In genomic region chr17:46053911-46054534, GRCh38 we compare ENCODE assay signal across 21 cellular contexts. TPM values are rescaled to one million over a fixed set of nuclear protein-coding genes. Genes with fewer than 3 reads are reported as not detected.
DNase-seq lines count a peak whose midpoint lies in the region; ATAC-seq and TF ChIP-seq lines count a peak whose summit lies in the region.
"Had no signal": no experiment of that assay in that cellular context is flagged by ENCODE, and none has a peak within 500 bp of the region (broad histone marks: within the 10 kb centered on the region; RNA-seq: fewer than 3 reads in every experiment).

No MANE protein-coding gene starts in this region.

- intact Hi-C loops in left colon (cut with DNase I, micrococcal nuclease) = no loop called here

- H3K9me3 ChIP-seq in T-helper 17 cell (ENCODE audit: control insufficient read depth, low read length, poor library complexity, severe bottlenecking) (no peaks in the 10 kb centered on the region), endodermal cell (ENCODE audit: control insufficient read depth, low read length) (no peaks in the 10 kb centered on the region)
- H3K9me3 ChIP-seq: adrenal gland, suprapubic skin had no signal

- no peaks in the 10 kb centered on the region for H3K27me3 Mint-ChIP-seq in activated naive CD4-positive, alpha-beta T cell treated with anti-CD3 and anti-CD28 coated beads, Interleukin-2, amount 50 U/mL, for 24 hours
- H3K27me3 Mint-ChIP-seq in activated naive CD4-positive, alpha-beta T cell treated with anti-CD3 and anti-CD28 coated beads, Interleukin-2, amount 10 ng/mL, durations not matched to agents 7 days and 5 days = no peaks in the 10 kb centered on the region
- no peaks in the 10 kb centered on the region for H3K27me3 Mint-ChIP-seq in T-helper 17 cell
- H3K27me3 Mint-ChIP-seq in endodermal cell (ENCODE audit: insufficient read depth) = no peaks in the 10 kb centered on the region
- H3K27me3 Mint-ChIP-seq in stimulated activated memory B cell treated with anti-CD40 and anti-IgM and Interleukin-4, amounts not matched to agents 10 μg/mL and 1 μg/mL and 100 μg/mL, for 72 hours = no peaks in the 10 kb centered on the region
- H3K27me3 Mint-ChIP-seq: IgD-negative memory B cell had no signal

- 95 to 98% methylated on average over 8 of the region's 8 CpGs for WGBS in endodermal cell (ENCODE audit: insufficient coverage in 1 of 2, insufficient read length in 1 of 2), 2 experiments

- no peak overlapping the region for H3K4me3 ChIP-seq in endodermal cell (ENCODE audit: low read length)
- H3K4me3 ChIP-seq: adrenal gland, suprapubic skin had no signal

- DNase-seq in activated naive CD4-positive, alpha-beta T cell treated with anti-CD3 and anti-CD28 coated beads, Interleukin-2, amount 10 ng/mL, durations not matched to agents 7 days and 5 days = no peak
- no peak for DNase-seq in T-helper 17 cell
- no peak for DNase-seq in endodermal cell
- DNase-seq in amniotic stem cell (lab: John Stamatoyannopoulos, UW) = no peak
- DNase-seq in left colon = no peak
- DNase-seq: activated CD8-positive, alpha-beta memory T cell treated with anti-CD3 and anti-CD28 coated beads, Interleukin-2, amount 50 U/mL, for 48 hours; adrenal gland; dermis blood vessel endothelial cell; DMS 273 treated with DMSO at 0.1 percent for 48 hours; NCI-H1105; NCI-H446 treated with DMSO at 0.1 percent for 48 hours; stimulated activated CD4-positive, alpha-beta T cell treated with anti-CD3 and anti-CD28 coated beads, Interleukin-12 subunit alpha, Interleukin-12 subunit beta, amount 100 ng/mL, for 4 hours had no signal

- CTCF ChIA-PET in activated naive CD4-positive, alpha-beta T cell treated with anti-CD3 and anti-CD28 coated beads, Interleukin-2, amount 10 ng/mL, durations not matched to agents 7 days and 5 days (lab: Charles Lee) = interaction anchor here (0.6 to 1.0 kb wide), 2 partner anchors 10 to 1587 kb away, joined by 3 to 5 read pairs; no protein-coding TSS in a partner anchor

- H3K27ac ChIP-seq in endodermal cell (ENCODE audit: low read depth, low read length) = no peak overlapping the region
- H3K27ac ChIP-seq: adrenal gland, parathyroid adenoma, suprapubic skin had no signal

- ATAC-seq in T-helper 17 cell (no peak), left colon (no peak), GM18520 (IDR thresholded peaks at IDR 0.05; ENCODE audit: unreplicated experiment) (no peak)
- ATAC-seq in stimulated activated memory B cell treated with anti-CD40 and anti-IgM and Interleukin-4, amounts not matched to agents 10 μg/mL and 1 μg/mL and 100 μg/mL, for 72 hours = no peak

- H3K27me3 ChIP-seq in endodermal cell (ENCODE audit: control insufficient read depth, insufficient read depth, low read length, poor library complexity, severe bottlenecking) = no peaks in the 10 kb centered on the region
- H3K27me3 ChIP-seq: adrenal gland, suprapubic skin had no signal

- no peak overlapping the region for H3K9ac ChIP-seq in endodermal cell (ENCODE audit: extremely low read depth, low read length, poor library complexity, severe bottlenecking)
- H3K9ac ChIP-seq: parathyroid adenoma had no signal

- H3K36me3 ChIP-seq in endodermal cell (ENCODE audit: control insufficient read depth, insufficient read depth, low read length) = peaks cover 68% of the 10 kb centered on the region

- H3K36me3 Mint-ChIP-seq in activated naive CD4-positive, alpha-beta T cell treated with anti-CD3 and anti-CD28 coated beads, Interleukin-2, amount 50 U/mL, for 24 hours = peaks cover 19% of the 10 kb centered on the region
- peaks cover 63% of the 10 kb centered on the region for H3K36me3 Mint-ChIP-seq in activated naive CD4-positive, alpha-beta T cell treated with anti-CD3 and anti-CD28 coated beads, Interleukin-2, amount 10 ng/mL, durations not matched to agents 7 days and 5 days
- H3K36me3 Mint-ChIP-seq in T-helper 17 cell (ENCODE audit: low read depth) = peaks cover 5% of the 10 kb centered on the region
- H3K36me3 Mint-ChIP-seq in endodermal cell (ENCODE audit: low read depth) = peaks cover 52% of the 10 kb centered on the region
- H3K36me3 Mint-ChIP-seq in stimulated activated memory B cell treated with anti-CD40 and anti-IgM and Interleukin-4, amounts not matched to agents 10 μg/mL and 1 μg/mL and 100 μg/mL, for 72 hours = peaks cover 57% of the 10 kb centered on the region
- H3K36me3 Mint-ChIP-seq: IgD-negative memory B cell had no signal

- H3K4me1 ChIP-seq in endodermal cell (ENCODE audit: control insufficient read depth, insufficient read depth, low read length) = peaks cover 9% of the 10 kb centered on the region

- H3K9me3 Mint-ChIP-seq in activated naive CD4-positive, alpha-beta T cell treated with anti-CD3 and anti-CD28 coated beads, Interleukin-2, amount 50 U/mL, for 24 hours = no peaks in the 10 kb centered on the region
- no peaks in the 10 kb centered on the region for H3K9me3 Mint-ChIP-seq in activated naive CD4-positive, alpha-beta T cell treated with anti-CD3 and anti-CD28 coated beads, Interleukin-2, amount 10 ng/mL, durations not matched to agents 7 days and 5 days
- H3K9me3 Mint-ChIP-seq in endodermal cell = no peaks in the 10 kb centered on the region
- no peaks in the 10 kb centered on the region for H3K9me3 Mint-ChIP-seq in stimulated activated memory B cell treated with anti-CD40 and anti-IgM and Interleukin-4, amounts not matched to agents 10 μg/mL and 1 μg/mL and 100 μg/mL, for 72 hours
- H3K9me3 Mint-ChIP-seq: IgD-negative memory B cell had no signal

- no peak for TF ChIP-seq CTCF in endodermal cell (conservative IDR thresholded peaks at IDR 0.05)

- peak overlapping the region; percentile 80 for H3K27ac Mint-ChIP-seq in activated naive CD4-positive, alpha-beta T cell treated with anti-CD3 and anti-CD28 coated beads, Interleukin-2, amount 50 U/mL, for 24 hours
- H3K27ac Mint-ChIP-seq in activated naive CD4-positive, alpha-beta T cell treated with anti-CD3 and anti-CD28 coated beads, Interleukin-2, amount 10 ng/mL, durations not matched to agents 7 days and 5 days = no peak overlapping the region
- peak overlapping the region; percentile 71 for H3K27ac Mint-ChIP-seq in T-helper 17 cell
- peak overlapping the region; percentile 44 for H3K27ac Mint-ChIP-seq in endodermal cell
- peak overlapping the region; percentile 31 for H3K27ac Mint-ChIP-seq in stimulated activated memory B cell treated with anti-CD40 and anti-IgM and Interleukin-4, amounts not matched to agents 10 μg/mL and 1 μg/mL and 100 μg/mL, for 72 hours
- H3K27ac Mint-ChIP-seq: IgD-negative memory B cell had no signal

- H3K4me3 Mint-ChIP-seq in activated naive CD4-positive, alpha-beta T cell treated with anti-CD3 and anti-CD28 coated beads, Interleukin-2, amount 50 U/mL, for 24 hours = no peak overlapping the region
- H3K4me3 Mint-ChIP-seq in activated naive CD4-positive, alpha-beta T cell treated with anti-CD3 and anti-CD28 coated beads, Interleukin-2, amount 10 ng/mL, durations not matched to agents 7 days and 5 days = no peak overlapping the region
- H3K4me3 Mint-ChIP-seq in T-helper 17 cell (no peak overlapping the region), endodermal cell (no peak overlapping the region)
- no peak overlapping the region for H3K4me3 Mint-ChIP-seq in stimulated activated memory B cell treated with anti-CD40 and anti-IgM and Interleukin-4, amounts not matched to agents 10 μg/mL and 1 μg/mL and 100 μg/mL, for 72 hours
- H3K4me3 Mint-ChIP-seq: IgD-negative memory B cell had no signal

- peaks cover 50% of the 10 kb centered on the region for H3K4me1 Mint-ChIP-seq in activated naive CD4-positive, alpha-beta T cell treated with anti-CD3 and anti-CD28 coated beads, Interleukin-2, amount 50 U/mL, for 24 hours
- peaks cover 8% of the 10 kb centered on the region for H3K4me1 Mint-ChIP-seq in activated naive CD4-positive, alpha-beta T cell treated with anti-CD3 and anti-CD28 coated beads, Interleukin-2, amount 10 ng/mL, durations not matched to agents 7 days and 5 days
- H3K4me1 Mint-ChIP-seq in T-helper 17 cell (peaks cover 24% of the 10 kb centered on the region), endodermal cell (peaks cover 38% of the 10 kb centered on the region)
- H3K4me1 Mint-ChIP-seq in stimulated activated memory B cell treated with anti-CD40 and anti-IgM and Interleukin-4, amounts not matched to agents 10 μg/mL and 1 μg/mL and 100 μg/mL, for 72 hours = peaks cover 34% of the 10 kb centered on the region

RNA-seq across cellular contexts. Expression of gene STH, which starts 55.0 kb away (rescaled TPM):
- not detected for total RNA-seq in T-helper 17 cell
- total RNA-seq in endodermal cell = not detected
- not detected for polyA plus RNA-seq in endodermal cell (2013, experiment 1 of 2)
- not detected for polyA plus RNA-seq in endodermal cell (2013, experiment 2 of 2)
- not detected for total RNA-seq in left colon
- total RNA-seq: A673, adrenal gland, dermis blood vessel endothelial cell, fibroblast of lung, OCI-LY7, suprapubic skin had no signal
- polyA plus RNA-seq: adrenal gland, fibroblast of lung, IgD-negative memory B cell had no signal
